8 cellular contexts compared by ENCODE assay signal in genomic region chr16:5071681-5072333, GRCh38. TPM values are rescaled to one million over a fixed set of nuclear protein-coding genes. Genes with fewer than 3 reads are reported as not detected.
DNase-seq lines count a peak whose midpoint lies in the region; ATAC-seq lines count a peak whose summit lies in the region.

A gene with protein sequence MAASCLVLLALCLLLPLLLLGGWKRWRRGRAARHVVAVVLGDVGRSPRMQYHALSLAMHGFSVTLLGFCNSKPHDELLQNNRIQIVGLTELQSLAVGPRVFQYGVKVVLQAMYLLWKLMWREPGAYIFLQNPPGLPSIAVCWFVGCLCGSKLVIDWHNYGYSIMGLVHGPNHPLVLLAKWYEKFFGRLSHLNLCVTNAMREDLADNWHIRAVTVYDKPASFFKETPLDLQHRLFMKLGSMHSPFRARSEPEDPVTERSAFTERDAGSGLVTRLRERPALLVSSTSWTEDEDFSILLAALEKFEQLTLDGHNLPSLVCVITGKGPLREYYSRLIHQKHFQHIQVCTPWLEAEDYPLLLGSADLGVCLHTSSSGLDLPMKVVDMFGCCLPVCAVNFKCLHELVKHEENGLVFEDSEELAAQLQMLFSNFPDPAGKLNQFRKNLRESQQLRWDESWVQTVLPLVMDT (plus strand): TSS chr16:5071843. CDS start chr16:5071850, 7 bp downstream.

- peak within 1 kb of the TSS; percentile 88 for H3K27ac ChIP-seq in cingulate gyrus (ENCODE audit: low read depth, low read length)

- intact Hi-C loops in left colon (cut with DNase I, micrococcal nuclease), result no loop called here

- DNase-seq in AG20443 (ENCODE audit: low spot score), result peak; percentile 99
- peak; percentile 51 for DNase-seq in NCI-H510A treated with DMSO at 0.1 percent for 48 hours (lab: John Stamatoyannopoulos, UW)
- DNase-seq in activated CD4-positive, alpha-beta T cell treated with anti-CD3 and anti-CD28 coated beads for 4 hours, result peak; percentile 86 to 88
- DNase-seq in left colon, result peak; percentile 84 to 94
- DNase-seq in stimulated activated CD4-positive, alpha-beta T cell treated with anti-CD3 and anti-CD28 coated beads, Interleukin-1b, Interleukin-23, amount 100 ng/mL, for 48 hours, result peak; percentile 89

- ATAC-seq in GM19025 (IDR thresholded peaks at IDR 0.05; ENCODE audit: low read depth, unreplicated experiment) (peak; percentile 83), HG03280 (IDR thresholded peaks at IDR 0.05; ENCODE audit: unreplicated experiment) (peak; percentile 81), left colon (peak; percentile 93)

RNA-seq across cellular contexts. Expression of the gene that starts here (rescaled TPM):
- 10 to 100 TPM; 26.0 to 34.2 TPM for total RNA-seq in left colon

Comparison
In these comparisons a context has a peak if more than half of its experiments do, and no peak if none do; other contexts are left out.
1. Peak in every context shown above with its lines: DNase-seq, ATAC-seq and H3K27ac ChIP-seq.